In the genomic region with DNA sequence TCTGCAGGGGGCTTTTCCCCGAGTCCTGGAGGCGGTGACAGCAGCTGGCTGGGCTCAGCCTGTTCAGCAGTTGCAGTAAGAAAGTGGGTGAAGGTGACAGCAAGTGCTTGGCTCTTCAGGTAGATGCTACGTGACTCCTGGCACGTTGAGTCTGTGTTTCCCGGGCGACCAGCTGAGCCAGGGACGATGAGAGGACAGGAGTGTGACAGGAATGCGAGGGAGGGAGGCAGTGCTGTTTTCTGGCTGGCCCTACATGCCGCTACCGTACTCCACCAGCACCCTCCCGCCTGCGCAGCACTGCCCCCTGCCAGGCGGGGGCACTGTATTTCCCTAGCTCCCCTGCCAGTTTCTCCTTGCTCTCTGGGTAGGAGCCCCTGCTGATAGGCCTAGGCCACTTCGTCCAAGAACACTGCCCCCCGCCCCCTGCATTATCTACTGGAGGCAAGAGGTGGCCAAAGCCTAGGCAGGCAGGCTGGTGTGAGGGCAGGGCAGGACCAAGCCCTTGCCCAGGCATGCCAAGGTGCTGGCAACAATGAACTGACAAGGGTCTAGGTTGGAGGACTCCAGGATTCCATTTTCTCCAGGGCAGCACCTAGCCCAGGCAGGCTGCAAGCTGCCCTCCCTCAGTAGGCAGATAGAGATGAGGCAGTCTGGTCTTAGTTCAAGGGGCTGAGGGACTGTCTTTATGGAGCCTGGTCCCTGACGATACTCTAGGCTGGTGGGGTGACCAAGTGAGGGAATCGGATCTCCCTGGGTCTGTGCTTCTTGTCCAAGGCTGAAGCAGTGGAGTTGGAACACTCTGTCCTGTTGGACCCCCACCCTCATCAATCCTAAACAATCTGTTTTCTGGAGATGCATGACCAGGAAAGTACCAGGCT, we compare ENCODE assay signal across 1 cellular context.
TF ChIP-seq lines count a peak whose summit lies in the region.

No MANE protein-coding gene starts in this region.

TF ChIP-seq in H1, 55 proteins besides CTCF, POLR2A, EP300 and RAD21:
- TF ChIP-seq SAP30 (IDR thresholded peaks at IDR 0.05; ENCODE audit: insufficient read depth, insufficient replicate concordance, low read length): peak; percentile 88
- no peak for TF ChIP-seq CBX8 (IDR thresholded peaks at IDR 0.05; ENCODE audit: borderline replicate concordance, low read depth, low read length)
- TF ChIP-seq EGR1 (IDR thresholded peaks at IDR 0.05; ENCODE audit: borderline replicate concordance, low read depth, low read length): no peak
- TF ChIP-seq CHD2 (IDR thresholded peaks at IDR 0.05; ENCODE audit: low read length): no peak
- TF ChIP-seq, protein P1, sequence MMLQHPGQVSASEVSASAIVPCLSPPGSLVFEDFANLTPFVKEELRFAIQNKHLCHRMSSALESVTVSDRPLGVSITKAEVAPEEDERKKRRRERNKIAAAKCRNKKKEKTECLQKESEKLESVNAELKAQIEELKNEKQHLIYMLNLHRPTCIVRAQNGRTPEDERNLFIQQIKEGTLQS (IDR thresholded peaks at IDR 0.05; ENCODE audit: insufficient read depth, low read depth, low read length): no peak
- no peak for TF ChIP-seq SIRT6 (IDR thresholded peaks at IDR 0.05; ENCODE audit: low read length)
- TF ChIP-seq RFX5 (IDR thresholded peaks at IDR 0.05; ENCODE audit: borderline replicate concordance, low read depth, low read length): no peak
- TF ChIP-seq BRCA1 (IDR thresholded peaks at IDR 0.05; ENCODE audit: low read depth, low read length): no peak
- peak; percentile 77 to 94; a peak in 3 of 4 replicates for TF ChIP-seq SIN3A (conservative IDR thresholded peaks at IDR 0.05 in 1 of 2, IDR thresholded peaks at IDR 0.05 in 1 of 2; ENCODE audit: low read depth in 1 of 2, low read length in 2 of 2)
- no peak for TF ChIP-seq KDM5A (IDR thresholded peaks at IDR 0.05; ENCODE audit: low read length)
- no peak for TF ChIP-seq SIX5 (IDR thresholded peaks at IDR 0.05; ENCODE audit: low read depth, low read length)
- TF ChIP-seq PHF8 (conservative IDR thresholded peaks at IDR 0.05; ENCODE audit: low read depth, low read length): no peak
- TF ChIP-seq, protein P2, sequence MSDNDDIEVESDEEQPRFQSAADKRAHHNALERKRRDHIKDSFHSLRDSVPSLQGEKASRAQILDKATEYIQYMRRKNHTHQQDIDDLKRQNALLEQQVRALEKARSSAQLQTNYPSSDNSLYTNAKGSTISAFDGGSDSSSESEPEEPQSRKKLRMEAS (IDR thresholded peaks at IDR 0.05): peak; percentile 60
- no peak for TF ChIP-seq SP2 (IDR thresholded peaks at IDR 0.05; ENCODE audit: low read length)
- no peak for TF ChIP-seq FOSL1 (IDR thresholded peaks at IDR 0.05; ENCODE audit: insufficient read depth, low read depth, low read length)
- no peak for TF ChIP-seq SUZ12 (IDR thresholded peaks at IDR 0.05; ENCODE audit: low read length)
- TF ChIP-seq SRF (IDR thresholded peaks at IDR 0.05; ENCODE audit: low read depth, low read length): no peak
- peak; percentile 93 for TF ChIP-seq POLR2AphosphoS5 (IDR thresholded peaks at IDR 0.05; ENCODE audit: low read depth, low read length)
- TF ChIP-seq TAF1 (IDR thresholded peaks at IDR 0.05; ENCODE audit: low read depth, low read length): no peak
- TF ChIP-seq GTF2F1 (IDR thresholded peaks at IDR 0.05; ENCODE audit: borderline replicate concordance, low read depth, low read length): no peak
- TF ChIP-seq TEAD4 (IDR thresholded peaks at IDR 0.05; ENCODE audit: low read depth, low read length): peak; percentile 81
- TF ChIP-seq, protein P3, sequence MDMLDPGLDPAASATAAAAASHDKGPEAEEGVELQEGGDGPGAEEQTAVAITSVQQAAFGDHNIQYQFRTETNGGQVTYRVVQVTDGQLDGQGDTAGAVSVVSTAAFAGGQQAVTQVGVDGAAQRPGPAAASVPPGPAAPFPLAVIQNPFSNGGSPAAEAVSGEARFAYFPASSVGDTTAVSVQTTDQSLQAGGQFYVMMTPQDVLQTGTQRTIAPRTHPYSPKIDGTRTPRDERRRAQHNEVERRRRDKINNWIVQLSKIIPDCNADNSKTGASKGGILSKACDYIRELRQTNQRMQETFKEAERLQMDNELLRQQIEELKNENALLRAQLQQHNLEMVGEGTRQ (IDR thresholded peaks at IDR 0.05; ENCODE audit: low read length): no peak
- no peak for TF ChIP-seq BCL11A (IDR thresholded peaks at IDR 0.05; ENCODE audit: low read depth in 2 of 2, low read length in 2 of 2)
- no peak for TF ChIP-seq RBBP5 (IDR thresholded peaks at IDR 0.05; ENCODE audit: borderline replicate concordance, low read depth, low read length)
- no peak for TF ChIP-seq ASH2L (IDR thresholded peaks at IDR 0.05; ENCODE audit: low read length)
- TF ChIP-seq CHD1 (IDR thresholded peaks at IDR 0.05; ENCODE audit: low read depth, low read length): no peak
- peak; percentile 18; the same call in 1 of the 2 replicates for TF ChIP-seq TBP (IDR thresholded peaks at IDR 0.05; ENCODE audit: low read depth, low read length)
- TF ChIP-seq NRF1 (IDR thresholded peaks at IDR 0.05; ENCODE audit: low read depth, low read length): no peak
- TF ChIP-seq ZNF274 (IDR thresholded peaks at IDR 0.05; ENCODE audit: borderline replicate concordance, extremely low read depth, low read length): no peak
- peak; percentile 78 for TF ChIP-seq CTBP2 (IDR thresholded peaks at IDR 0.05; ENCODE audit: borderline replicate concordance, insufficient read depth, insufficient read length, low read length)
